Comparison of ENCODE assay signal across 13 cellular contexts in genomic region chr1:14571810-14572767, GRCh38. TPM values are rescaled to one million over a fixed set of nuclear protein-coding genes. Genes with fewer than 3 reads are reported as not detected.
DNase-seq lines count a peak whose midpoint lies in the region; ATAC-seq, FAIRE-seq and TF ChIP-seq lines count a peak whose summit lies in the region.
"Had no signal": no experiment of that assay in that cellular context is flagged by ENCODE, and none has a peak within 500 bp of the region (broad histone marks: within the 10 kb centered on the region; RNA-seq: fewer than 3 reads in every experiment).

No MANE protein-coding gene starts in this region.

- FAIRE-seq in keratinocyte (lab: Jason Lieb, UNC) = no peak
- FAIRE-seq: G401.6 had no signal

- WGBS in aorta, 2 donors = 88 to 90% methylated on average over 17 of the region's 17 CpGs

- peaks cover 10% of the 10 kb centered on the region for H3K4me1 ChIP-seq in PC-3 (ENCODE audit: insufficient read depth, low read length)
- H3K4me1 ChIP-seq in keratinocyte (ENCODE audit: control insufficient read depth, extremely low read depth, insufficient read depth, low read length) = no peaks in the 10 kb centered on the region
- H3K4me1 ChIP-seq in colonic mucosa = no peaks in the 10 kb centered on the region
- H3K4me1 ChIP-seq in aorta (ENCODE audit: control insufficient read depth in 1 of 2, insufficient read depth in 2 of 2, low read length in 2 of 2) = no peaks in the 10 kb centered on the region

- BruUV-seq in PC-3 (replicated peaks; lab: Mats Ljungman, UMichigan) = no TSS peak

- DNase-seq in AG10803 (ENCODE audit: low read depth) (no peak), PC-3 (peak; percentile 10), keratinocyte (ENCODE audit: low read depth, low spot score) (no peak), NCI-H345 (lab: John Stamatoyannopoulos, UW) (no peak), colonic mucosa (no peak), aorta (no peak)
- no peak for DNase-seq in activated CD4-positive, CD25-positive, alpha-beta regulatory T cell treated with anti-CD3 and anti-CD28 coated beads, Interleukin-2, amount 50 U/mL, for 72 hours
- DNase-seq: amniotic stem cell; MM.1S; RPMI8226; stimulated activated naive B cell treated with anti-CD40 and anti-IgM and Interleukin-4, amounts not matched to agents 10 μg/mL and 1 μg/mL and 100 μg/mL, for 72 hours had no signal

- no peaks in the 10 kb centered on the region for H3K9me3 ChIP-seq in PC-3 (ENCODE audit: low read length)
- H3K9me3 ChIP-seq in keratinocyte (ENCODE audit: control insufficient read depth, low read depth, low read length) = no peaks in the 10 kb centered on the region
- H3K9me3 ChIP-seq in colonic mucosa = no peaks in the 10 kb centered on the region
- H3K9me3 ChIP-seq in aorta (ENCODE audit: control insufficient read depth, low read length) = peaks cover 2% of the 10 kb centered on the region

- H3K36me3 ChIP-seq in PC-3 (ENCODE audit: low read depth, low read length) (no peaks in the 10 kb centered on the region), keratinocyte (ENCODE audit: control insufficient read depth in 2 of 2, extremely low read depth in 1 of 2, insufficient read depth in 2 of 2, low read length in 2 of 2) (no peaks in the 10 kb centered on the region), colonic mucosa (no peaks in the 10 kb centered on the region), aorta (ENCODE audit: control insufficient read depth in 1 of 2, insufficient read depth in 2 of 2, low read length in 1 of 2) (no peaks in the 10 kb centered on the region)

- H3K79me2 ChIP-seq in PC-3 (ENCODE audit: low read length) = no peaks in the 10 kb centered on the region
- H3K79me2 ChIP-seq in keratinocyte (ENCODE audit: control insufficient read depth, insufficient read depth, low read length) = no peaks in the 10 kb centered on the region

- dilution Hi-C loops in keratinocyte (cut with MboI; ENCODE audit: extremely low pct_ligation_motif_present, low sequenced_read_pairs) = no loop called here

- no peak for ATAC-seq in PC-3
- no peak for ATAC-seq in aorta (ENCODE audit: low FRiP score)
- ATAC-seq: stimulated activated naive B cell treated with anti-CD40 and anti-IgM and Interleukin-4, amounts not matched to agents 10 μg/mL and 1 μg/mL and 100 μg/mL, for 72 hours had no signal

- H3K27me3 ChIP-seq in PC-3 (ENCODE audit: low read length) (no peaks in the 10 kb centered on the region), keratinocyte (ENCODE audit: control insufficient read depth, extremely low read depth, insufficient read depth, low read length) (no peaks in the 10 kb centered on the region), colonic mucosa (no peaks in the 10 kb centered on the region), aorta (ENCODE audit: control insufficient read depth in 1 of 2, insufficient read depth in 2 of 2, low read length in 1 of 2) (no peaks in the 10 kb centered on the region)

- no peak overlapping the region for H2AFZ ChIP-seq in PC-3 (ENCODE audit: low read length)
- H2AFZ ChIP-seq in keratinocyte (ENCODE audit: control insufficient read depth, low read length) = no peak overlapping the region

- intact Hi-C loops in PC-3 (cut with micrococcal nuclease) = loop anchor here (2.0 kb wide), 1 partner anchor 85 kb away; no protein-coding TSS in a partner anchor
- intact Hi-C loops in colonic mucosa (cut with DNase I) = no loop called here
- intact Hi-C loops in aorta (cut with DNase I) = no loop called here

- H3K4me3 ChIP-seq in AG10803 (ENCODE audit: low read length) (no peak overlapping the region), PC-3 (ENCODE audit: low read length) (no peak overlapping the region), keratinocyte (ENCODE audit: control insufficient read depth in 2 of 3, extremely low read depth in 1 of 3, insufficient read depth in 2 of 3, low read depth in 1 of 3, low read length in 3 of 3) (no peak overlapping the region), colonic mucosa (no peak overlapping the region), aorta (ENCODE audit: low read length in 2 of 2) (no peak overlapping the region)

- POLR2A ChIA-PET in PC-3 (lab: Charles Lee; ENCODE audit: unreplicated experiment) = no interaction called here

- H3K4me2 ChIP-seq in PC-3 (ENCODE audit: low read length) (no peak overlapping the region), keratinocyte (ENCODE audit: control insufficient read depth, extremely low read depth, insufficient read depth, low read depth, low read length) (no peak overlapping the region)

- no peaks in the 10 kb centered on the region for H4K20me1 ChIP-seq in PC-3 (ENCODE audit: low read length)
- H4K20me1 ChIP-seq in keratinocyte (ENCODE audit: control insufficient read depth, extremely low read depth, insufficient read depth, low read length) = no peaks in the 10 kb centered on the region

- no peaks in the 10 kb centered on the region for H3F3A ChIP-seq in PC-3 (ENCODE audit: low read length, unreplicated experiment)

- peak; percentile 29; the same call in 1 of the 2 replicates for TF ChIP-seq CTCF in AG10803 (conservative IDR thresholded peaks at IDR 0.05; ENCODE audit: low read length)
- 0 out of 3 replicates have a peak, but pooled peaks have one; percentile 38 for TF ChIP-seq CTCF in GM12872 (IDR thresholded peaks at IDR 0.05; ENCODE audit: insufficient read depth, low read depth, low read length)
- peak; percentile 47; the same call in 1 of the 2 replicates for TF ChIP-seq CTCF in PC-3 (conservative IDR thresholded peaks at IDR 0.05; ENCODE audit: low read depth, low read length)
- peak; percentile 24 to 61 (median 43) for TF ChIP-seq CTCF in keratinocyte (optimal IDR thresholded peaks at IDR 0.05 in 1 of 3, IDR thresholded peaks at IDR 0.05 in 1 of 3, conservative IDR thresholded peaks at IDR 0.05 in 1 of 3; ENCODE audit: extremely low read depth in 1 of 3, insufficient read depth in 2 of 3, low read length in 3 of 3)
- TF ChIP-seq CTCF in colonic mucosa (IDR thresholded peaks at IDR 0.05) = no peak

- H3K27ac ChIP-seq in PC-3 (ENCODE audit: low read length) (no peak overlapping the region), keratinocyte (ENCODE audit: control insufficient read depth, insufficient read depth, low read length) (no peak overlapping the region), colonic mucosa (no peak overlapping the region), aorta (ENCODE audit: low read depth in 1 of 2, low read length in 2 of 2) (no peak overlapping the region)

- no peaks in the 10 kb centered on the region for H3K9me1 ChIP-seq in keratinocyte (ENCODE audit: control insufficient read depth, extremely low read depth, insufficient read depth, low read length)

- H3K9ac ChIP-seq in PC-3 (ENCODE audit: low read length) = no peak overlapping the region
- H3K9ac ChIP-seq in keratinocyte (ENCODE audit: control insufficient read depth, extremely low read depth, insufficient read depth, low read length) = no peak overlapping the region
- no peak overlapping the region for H3K9ac ChIP-seq in colonic mucosa (ENCODE audit: low read depth in 2 of 2, low read length in 2 of 2)

- H3K9me2 ChIP-seq in PC-3 (replicated peaks; ENCODE audit: low read length) = no peaks in the 10 kb centered on the region

- CTCF ChIA-PET in PC-3 (lab: Charles Lee) = no interaction called here

RNA-seq across cellular contexts. Expression of gene KAZN, which starts 26.4 kb away (rescaled TPM):
- total RNA-seq in PC-3 (2014; rRNA removed) (2.0 and 2.5 TPM in 2 replicates), colonic mucosa (10 to 100 TPM in 1 of 2 donors, 1 to 10 TPM in 1; 9.8 to 12.2 TPM), aorta (10 to 100 TPM; 12.0 to 19.3 TPM)
- polyA plus RNA-seq in keratinocyte (4.2 to 5.9 TPM (median 5.8 TPM) in 3 replicates), aorta (1 to 10 TPM; 4.4 to 7.2 TPM)
- polyA plus RNA-seq in keratinocyte (2011; ENCODE audit: low read depth) = 7.5 TPM
- 7.2 and 8.9 TPM in 2 replicates for polyA plus RNA-seq in keratinocyte (2011; cell fraction: cytosol; rRNA removed)
- polyA plus RNA-seq in keratinocyte (2011; cell fraction: nucleus; rRNA removed) = 14.4 and 17.4 TPM in 2 replicates
- polyA plus RNA-seq in keratinocyte (2012; ENCODE audit: low replicate concordance) = 11.8 and 15.5 TPM in 2 replicates
- 5.3 to 7.0 TPM (median 6.8 TPM) in 3 replicates for polyA minus RNA-seq in keratinocyte
- 9.4 TPM for polyA minus RNA-seq in keratinocyte (2011; cell fraction: cytosol; rRNA and poly(A)+ RNA removed)
- polyA minus RNA-seq in keratinocyte (2011; cell fraction: nucleus; rRNA and poly(A)+ RNA removed) = 6.6 and 10.1 TPM in 2 replicates
